8 cellular contexts compared by ENCODE assay signal in the genomic region with DNA sequence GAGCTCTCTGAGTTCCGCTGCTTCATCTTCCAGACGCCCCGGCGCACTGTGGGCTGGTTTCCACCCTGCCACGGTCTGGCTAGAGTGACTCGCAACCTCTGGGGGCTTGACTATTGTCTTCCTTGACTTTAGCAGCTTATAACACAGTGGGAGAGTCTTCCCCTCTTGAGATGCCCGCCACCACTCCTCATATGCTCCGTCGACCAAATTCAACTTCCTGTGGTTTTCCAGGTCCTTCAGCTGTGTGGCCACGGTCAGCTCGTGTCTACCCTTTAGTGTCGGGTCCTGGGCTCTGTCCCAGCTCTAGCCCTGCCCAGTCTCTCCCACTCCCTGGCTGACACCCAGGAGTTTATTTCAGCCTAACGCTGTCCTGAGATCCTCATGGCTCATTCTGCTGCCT. TPM values are rescaled to one million over a fixed set of nuclear protein-coding genes. Genes with fewer than 3 reads are reported as not detected.
A peak's percentile ranks its signal among the peaks of the same experiment; 100 is the strongest.
DNase-seq lines count a peak whose midpoint lies in the region; ATAC-seq and TF ChIP-seq lines count a peak whose summit lies in the region.

No MANE protein-coding gene starts in this region.

- no peaks in the 10 kb centered on the region for H3K4me1 ChIP-seq in PC-9 (replicated peaks; ENCODE audit: insufficient read depth)

- H3K27ac ChIP-seq in coronary artery: peak overlapping the region in 1 of 2 donors; percentile 31
- no peak overlapping the region for H3K27ac ChIP-seq in PC-9

- POLR2A ChIA-PET in PC-9 (lab: Charles Lee; ENCODE audit: unreplicated experiment): no interaction called here

- ATAC-seq in natural killer cell (peak; percentile 49 to 73 (median 63)), HG03354 (IDR thresholded peaks at IDR 0.05; ENCODE audit: poor library complexity, severe bottlenecking, unreplicated experiment) (no peak), HG02981 (IDR thresholded peaks at IDR 0.05; ENCODE audit: unreplicated experiment) (no peak)

- peaks cover 10 to 15% of the 10 kb centered on the region in 2 donors for H3K27me3 Mint-ChIP-seq in natural killer cell (ENCODE audit: low read depth in 2 of 2)

- no peaks in the 10 kb centered on the region for H3K36me3 Mint-ChIP-seq in natural killer cell

- no peaks in the 10 kb centered on the region for H3K36me3 ChIP-seq in PC-9 (ENCODE audit: low read depth)

- H3K4me2 ChIP-seq in PC-9: no peak overlapping the region

- H3K9me3 ChIP-seq in PC-9 (ENCODE audit: insufficient read depth, low read depth): no peaks in the 10 kb centered on the region

- H3K27me3 ChIP-seq in PC-9 (ENCODE audit: insufficient read depth, low read depth): no peaks in the 10 kb centered on the region

- H3K27ac Mint-ChIP-seq in natural killer cell: peak overlapping the region; percentile 53 to 80

- peaks cover 27 to 36% of the 10 kb centered on the region in 2 donors for H3K4me1 Mint-ChIP-seq in natural killer cell

- TF ChIP-seq CTCF in AG10803 (conservative IDR thresholded peaks at IDR 0.05; ENCODE audit: low read length) (no peak), coronary artery (IDR thresholded peaks at IDR 0.05) (no peak), natural killer cell (IDR thresholded peaks at IDR 0.05) (no peak), PC-9 (conservative IDR thresholded peaks at IDR 0.05) (no peak)

- H3F3A ChIP-seq in PC-9 (ENCODE audit: insufficient read depth, low read depth): peaks cover 7% of the 10 kb centered on the region; the same call in 1 of the 2 replicates

- H3K4me3 ChIP-seq in AG10803 (ENCODE audit: low read length) (no peak overlapping the region; the same call in 1 of the 2 replicates), coronary artery (peak overlapping the region; percentile 44), PC-9 (no peak overlapping the region)

- intact Hi-C loops in natural killer cell (cut with micrococcal nuclease): no loop called here
- intact Hi-C loops in PC-9 (cut with micrococcal nuclease; ENCODE audit: unreplicated experiment): no loop called here

- no peaks in the 10 kb centered on the region for H3K79me2 ChIP-seq in PC-9 (ENCODE audit: low read depth)

- no peak overlapping the region for H2AFZ ChIP-seq in PC-9

- no peaks in the 10 kb centered on the region for H3K9me3 Mint-ChIP-seq in natural killer cell

- H4K20me1 ChIP-seq in PC-9 (ENCODE audit: insufficient read depth): no peaks in the 10 kb centered on the region

- CTCF ChIA-PET in PC-9 (lab: Charles Lee): interaction anchor here (0.6 kb wide), 1 partner anchor 397 kb away, joined by 11 read pairs; no protein-coding TSS in a partner anchor

- no TSS peak for BruUV-seq in PC-9 (replicated peaks; lab: Mats Ljungman, UMichigan)

- peak overlapping the region; percentile 80 for H3K4me3 Mint-ChIP-seq in natural killer cell

- DNase-seq in AG10803 (ENCODE audit: low read depth) (peak; percentile 31), LHCN-M2 (ENCODE audit: low read depth) (peak; percentile 54), coronary artery (ENCODE audit: low spot score) (no peak), natural killer cell (no peak), PC-9 (no peak), NCI-H2171 (lab: John Stamatoyannopoulos, UW) (no peak)

- no peaks in the 10 kb centered on the region for H3K9me2 ChIP-seq in PC-9 (ENCODE audit: insufficient read depth)

RNA-seq across cellular contexts. Expression of gene NCS1, which starts 28.2 kb away (rescaled TPM):
- total RNA-seq in LHCN-M2 (2014; rRNA removed) (65.1 and 70.1 TPM in 2 replicates), natural killer cell (1 to 10 TPM; 1.4 to 2.4 (median 1.5) TPM), PC-9 (2021) (53.0 and 59.2 TPM in 2 replicates)
- 59.9 TPM for polyA plus RNA-seq in LHCN-M2 (2012)

Comparison
In these comparisons a context has a peak if more than half of its experiments do, and no peak if none do; other contexts are left out.
1. DNase-seq: peak in AG10803 (single experiment) and LHCN-M2 (single experiment); none in coronary artery (single experiment), natural killer cell (single experiment), PC-9 (0 of 2) and NCI-H2171 (single experiment).
2. ATAC-seq: peak in natural killer cell (3 of 3); none in HG03354 (single experiment) and HG02981 (single experiment).
3. RNA of gene NCS1, which starts 28.2 kb away (total RNA-seq): 65.1 to 70.1 TPM in LHCN-M2 and 53.0 to 59.2 TPM in PC-9; 1.4 to 2.4 TPM in natural killer cell; every median in the first group is over 10 times any median in the second.